10 cellular contexts compared by ENCODE assay signal in genomic region chr4:30667919-30668318, GRCh38. TPM values are rescaled to one million over a fixed set of nuclear protein-coding genes. Genes with fewer than 3 reads are reported as not detected.
"Had no signal": no experiment of that assay in that cellular context is flagged by ENCODE, and none has a peak within 500 bp of the region (broad histone marks: within the 10 kb centered on the region; RNA-seq: fewer than 3 reads in every experiment).

No MANE protein-coding gene starts in this region.

- FAIRE-seq: HTR-8/SVneo, K562 had no signal

- H3K4me3 ChIP-seq: GM23248, HAP-1, K562 had no signal

- H3K9me3 ChIP-seq: HAP-1 had no signal

- DNase-seq: GM23248, H7, HFFc6, IMR-90, KG1 had no signal

- H3K27ac Mint-ChIP-seq: HFFc6 had no signal

- H3K4me1 ChIP-seq: HAP-1 had no signal

- H3K9ac ChIP-seq: GM23248 had no signal

- H3K27ac ChIP-seq: GM23248, HL-60 had no signal

- H3K36me3 ChIP-seq: HAP-1 had no signal

- ATAC-seq: HCT116, K562 had no signal

- H2AFZ ChIP-seq: GM23248 had no signal

- H3K4me3 Mint-ChIP-seq: HFFc6 had no signal

RNA-seq across cellular contexts. Expression of gene PCDH7, which starts 52.2 kb away (rescaled TPM):
- total RNA-seq: K562 had no signal
- polyA plus RNA-seq: K562 had no signal
